Comparison of ENCODE assay signal across 4 cellular contexts in the genomic region with DNA sequence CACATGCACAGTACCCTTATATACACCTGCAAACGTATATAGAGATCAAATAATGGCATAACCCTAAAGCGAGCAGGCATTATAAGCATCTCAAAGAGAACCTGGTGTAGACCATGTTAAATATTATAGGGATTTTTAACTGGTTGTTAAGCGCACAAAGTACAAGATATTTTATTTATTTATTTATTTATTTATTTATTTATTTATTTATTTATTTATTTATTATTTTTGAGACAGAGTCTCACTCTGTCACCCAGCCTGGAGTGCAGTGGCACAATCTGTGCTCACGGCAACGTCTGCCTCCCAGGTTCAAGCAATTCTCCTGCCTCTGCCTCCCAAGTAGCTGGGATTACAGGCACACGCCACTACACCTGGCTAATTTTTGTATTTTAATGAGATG.
DNase-seq lines count a peak whose midpoint lies in the region; ATAC-seq, FAIRE-seq and TF ChIP-seq lines count a peak whose summit lies in the region.
"Not testable (repeated sequence)": the region's sequence is repeated elsewhere in the genome, so short reads cannot be mapped to it uniquely, and the experiment has no call there.

No MANE protein-coding gene starts in this region.

- H2BK120ac ChIP-seq in IMR-90 (ENCODE audit: low read depth, low read length) = not testable (repeated sequence)

- not testable (repeated sequence) for TF ChIP-seq POLR2A in A549 (IDR thresholded peaks at IDR 0.05; ENCODE audit: low read length); IMR-90 (IDR thresholded peaks at IDR 0.05; ENCODE audit: low read depth, low read length); esophagus muscularis mucosa (IDR thresholded peaks at IDR 0.05; ENCODE audit: low read depth)

- not testable (repeated sequence) for H2BK20ac ChIP-seq in IMR-90 (ENCODE audit: low read depth, low read length)

- dilution Hi-C loops in IMR-90 (cut with HindIII; ENCODE audit: low sequenced_read_pairs, unreplicated experiment) = not testable (repeated sequence)

- H4K8ac ChIP-seq in IMR-90 (ENCODE audit: low read depth in 2 of 2, low read length in 2 of 2) = not testable (repeated sequence)

- H3K14ac ChIP-seq in IMR-90 (replicated peaks; ENCODE audit: low read depth, low read length) = not testable (repeated sequence)

- H4K5ac ChIP-seq in IMR-90 (ENCODE audit: low read depth, low read length) = not testable (repeated sequence)

- POLR2A ChIA-PET in A549 (lab: Yijun Ruan, JAX); HEK293 (lab: Yijun Ruan, JAX); IMR-90 (lab: Charles Lee; ENCODE audit: unreplicated experiment): not testable (repeated sequence)

- H2BK15ac ChIP-seq in IMR-90 (ENCODE audit: low read depth, low read length) = 0 out of 3 replicates have a peak overlapping the region, but pooled peaks have one; percentile 51

- intact Hi-C loops in IMR-90 (cut with micrococcal nuclease) = loop anchor here (5.0 kb wide), 1 partner anchor 115 kb away; no protein-coding TSS in a partner anchor
- intact Hi-C loops in esophagus muscularis mucosa (cut with DNase I) = not testable (repeated sequence)

- not testable (repeated sequence) for FAIRE-seq in A549 (lab: Jason Lieb, UNC)

- H3K79me1 ChIP-seq in IMR-90 (ENCODE audit: low read depth in 1 of 2, low read length in 2 of 2) = not testable (repeated sequence)

- ATAC-seq in A549; IMR-90 (ENCODE audit: low read depth): not testable (repeated sequence)

- H2AK9ac ChIP-seq in IMR-90 (replicated peaks; ENCODE audit: low read depth, low read length, poor library complexity) = not testable (repeated sequence)

- H2AK5ac ChIP-seq in IMR-90 (ENCODE audit: low read depth, low read length) = not testable (repeated sequence)

- H3K4me3 ChIP-seq in A549; HEK293 (ENCODE audit: low read depth, low read length); IMR-90 (ENCODE audit: insufficient read depth, low read depth, low read length); esophagus muscularis mucosa: not testable (repeated sequence)

- not testable (repeated sequence) for H3K56ac ChIP-seq in IMR-90 (ENCODE audit: extremely low read depth, insufficient read depth, low read length)

- not testable (repeated sequence) for H3K27ac ChIP-seq in A549; HEK293 (ENCODE audit: extremely low read depth, low read depth, low read length); IMR-90 (ENCODE audit: insufficient read depth, low read length)
- H3K27ac ChIP-seq in esophagus muscularis mucosa (replicated peaks in 1 of 4) = peak overlapping the region in 3 of 4 donors; percentile 20 to 84 (median 30)

- H4K20me1 ChIP-seq in IMR-90 (ENCODE audit: insufficient read depth, low read length) = not testable (repeated sequence)

- not testable (repeated sequence) for BruUV-seq in IMR-90 (replicated peaks; lab: Mats Ljungman, UMichigan)

- not testable (repeated sequence) for H2BK5ac ChIP-seq in IMR-90 (ENCODE audit: low read depth, low read length, poor library complexity, severe bottlenecking)

- H3K27me3 ChIP-seq in IMR-90 (ENCODE audit: control insufficient read depth, insufficient read depth, low read length); esophagus muscularis mucosa: not testable (repeated sequence)

- WGBS in A549 (ENCODE audit: missing lambda C conversion rate) = 73% methylated on average over 6 of the region's 6 CpGs
- WGBS in IMR-90 (ENCODE audit: extremely low coverage in 2 of 2, insufficient read length in 1 of 2), 2 experiments = no CpG with 5 or more reads among the region's 6 CpGs
- 90% methylated on average over 6 of the region's 6 CpGs for WGBS in esophagus muscularis mucosa

- DNase-seq in A549 (ENCODE audit: low read depth in 1 of 2, low spot score in 1 of 2); IMR-90; esophagus muscularis mucosa (ENCODE audit: extremely low spot score): not testable (repeated sequence)

- not testable (repeated sequence) for H3K18ac ChIP-seq in IMR-90 (ENCODE audit: low read depth, low read length)

- H3K9ac ChIP-seq in IMR-90 (ENCODE audit: low read depth, low read length) = not testable (repeated sequence)

- H3K4me2 ChIP-seq in A549; IMR-90 (ENCODE audit: low read depth, low read length): not testable (repeated sequence)

- H3K4me1 ChIP-seq in A549 (peaks cover 16% of the 10 kb centered on the region; the same call in 2 of the 3 replicates), HEK293 (ENCODE audit: control insufficient read depth, insufficient read depth, low read length) (peaks cover 18% of the 10 kb centered on the region), IMR-90 (ENCODE audit: control insufficient read depth, insufficient read depth, low read length) (peaks cover 17% of the 10 kb centered on the region), esophagus muscularis mucosa (peaks cover 72 to 93% (median 80%) of the 10 kb centered on the region in 4 donors)

- not testable (repeated sequence) for TF ChIP-seq CTCF in A549 (IDR thresholded peaks at IDR 0.05); HEK293 (tag by site-specific recombination; IDR thresholded peaks at IDR 0.05); IMR-90 (conservative IDR thresholded peaks at IDR 0.05; ENCODE audit: low read depth, low read length); esophagus muscularis mucosa (IDR thresholded peaks at IDR 0.05)

- H3K36me3 ChIP-seq in HEK293 (ENCODE audit: control insufficient read depth in 2 of 2, insufficient read depth in 1 of 2, low read length in 2 of 2); IMR-90 (ENCODE audit: control insufficient read depth, insufficient read depth, low read length); esophagus muscularis mucosa: not testable (repeated sequence)

- in situ Hi-C loops in IMR-90 (cut with MboI; ENCODE audit: low sequenced_read_pairs) = not testable (repeated sequence)

- not testable (repeated sequence) for TF ChIP-seq RAD21 in A549 (conservative IDR thresholded peaks at IDR 0.05 in 1 of 2, IDR thresholded peaks at IDR 0.05 in 1 of 2); IMR-90 (IDR thresholded peaks at IDR 0.05; ENCODE audit: low read length)

- not testable (repeated sequence) for TF ChIP-seq EP300 in A549 (IDR thresholded peaks at IDR 0.05); esophagus muscularis mucosa (IDR thresholded peaks at IDR 0.05)

- CTCF ChIA-PET in A549 (lab: Yijun Ruan, JAX); HEK293 (lab: Yijun Ruan, JAX): not testable (repeated sequence)
- CTCF ChIA-PET in IMR-90 (lab: Yijun Ruan, JAX) = interaction anchor here (0.6 to 1.4 kb wide), 2 partner anchors 12 to 252 kb away, joined by 3 to 5 read pairs; no protein-coding TSS in a partner anchor

- not testable (repeated sequence) for H2AFZ ChIP-seq in IMR-90 (replicated peaks; ENCODE audit: low read length, poor library complexity)

- H4K91ac ChIP-seq in IMR-90 (ENCODE audit: insufficient read depth, low read depth, low read length) = not testable (repeated sequence)

- H3K9me3 ChIP-seq in A549; HEK293 (ENCODE audit: control insufficient read depth, insufficient read depth, low read depth, low read length); IMR-90 (ENCODE audit: control insufficient read depth, insufficient read depth, low read length); esophagus muscularis mucosa: not testable (repeated sequence)

- not testable (repeated sequence) for H3K9me1 ChIP-seq in IMR-90 (ENCODE audit: insufficient read depth, low read length)

- H3K4ac ChIP-seq in IMR-90 (ENCODE audit: low read depth, low read length) = not testable (repeated sequence)

- not testable (repeated sequence) for H3K23ac ChIP-seq in IMR-90 (ENCODE audit: low read depth, low read length)

TF ChIP-seq in A549, 52 proteins besides CTCF, POLR2A, EP300 and RAD21:
- TF ChIP-seq ZC3H11A (IDR thresholded peaks at IDR 0.05) = peak; percentile 59
